ENCODE assay signal across 8 cellular contexts in genomic region chr6:2971420-2972218, GRCh38. TPM values are rescaled to one million over a fixed set of nuclear protein-coding genes. Genes with fewer than 3 reads are reported as not detected.
DNase-seq lines count a peak whose midpoint lies in the region; ATAC-seq, FAIRE-seq and TF ChIP-seq lines count a peak whose summit lies in the region.

TSS of gene SERPINB6 (minus strand) at chr6:2971567. CDS start at chr6:2959332, 12,235 bp downstream.

- DNase-seq in GM12892 (ENCODE audit: insufficient read length), result peak; percentile 31
- DNase-seq in NCI-H226, result peak; percentile 59
- DNase-seq in activated T-cell treated with anti-CD3 and anti-CD28 coated beads for 1 hour (ENCODE audit: low read depth), result peak; percentile 21
- DNase-seq in endothelial cell (ENCODE audit: low spot score), result peak; percentile 42
- peak; percentile 77 for DNase-seq in lung (ENCODE audit: low spot score)
- DNase-seq in stimulated activated CD8-positive, alpha-beta memory T cell treated with anti-CD3 and anti-CD28 coated beads, Interleukin-2, amount 100 ng/mL, for 1 hour (ENCODE audit: low read depth in 2 of 2), result peak; percentile 13 to 29
- DNase-seq in NCI-H446 (lab: John Stamatoyannopoulos, UW), result no peak

- H3K4me3 Mint-ChIP-seq in endothelial cell (ENCODE audit: unreplicated experiment), result peak within 1 kb of the TSS; percentile 94

- peaks cover 3 to 6% of the 10 kb centered on the region in 2 donors for H3K4me1 ChIP-seq in lung (ENCODE audit: control insufficient read depth in 2 of 2, insufficient read depth in 2 of 2, low read length in 2 of 2)

- H3K27ac ChIP-seq in lung (ENCODE audit: low read depth in 1 of 2, low read length in 1 of 2), result peak within 1 kb of the TSS; percentile 98 to 99

- WGBS in lung, 2 donors, result 2% methylated on average over 59 to 63 of the region's 63 CpGs

- TF ChIP-seq CTCF in endothelial cell (IDR thresholded peaks at IDR 0.05; ENCODE audit: unreplicated experiment) (no peak), lung (IDR thresholded peaks at IDR 0.05; ENCODE audit: control extremely low read depth, extremely low read depth) (no peak)

- no peaks in the 10 kb centered on the region for H3K9me3 Mint-ChIP-seq in endothelial cell (ENCODE audit: unreplicated experiment)

- H3K27ac Mint-ChIP-seq in endothelial cell (ENCODE audit: unreplicated experiment), result peak within 1 kb of the TSS; percentile 61

- no peaks in the 10 kb centered on the region for H3K27me3 ChIP-seq in lung (ENCODE audit: control insufficient read depth, insufficient read depth)

- peak within 1 kb of the TSS; percentile 73 for H3K4me3 ChIP-seq in lung

- no peak for TF ChIP-seq POLR2A in GM12892 (IDR thresholded peaks at IDR 0.05; ENCODE audit: low read depth, low read length)

- peaks cover 0 to 2% of the 10 kb centered on the region in 2 donors for H3K36me3 ChIP-seq in lung (ENCODE audit: control insufficient read depth in 2 of 2, insufficient read depth in 2 of 2, low read length in 2 of 2)

- H3K27me3 Mint-ChIP-seq in endothelial cell (ENCODE audit: unreplicated experiment), result peaks cover 2% of the 10 kb centered on the region

- H3K36me3 Mint-ChIP-seq in endothelial cell (ENCODE audit: low read depth, unreplicated experiment), result no peaks in the 10 kb centered on the region

- FAIRE-seq in GM12892 (lab: Jason Lieb, UNC), result no peak

- ATAC-seq in lung (ENCODE audit: insufficient read depth, low FRiP score) (peak; percentile 59), HG03469 (IDR thresholded peaks at IDR 0.05; ENCODE audit: unreplicated experiment) (no peak)

- no peaks in the 10 kb centered on the region for H3K9me3 ChIP-seq in lung (ENCODE audit: control insufficient read depth in 2 of 2, insufficient read depth in 1 of 2, low read length in 1 of 2)

- peaks cover 28% of the 10 kb centered on the region for H3K4me1 Mint-ChIP-seq in endothelial cell (ENCODE audit: unreplicated experiment)

RNA-seq across cellular contexts. Expression of gene SERPINB6, which starts in this region (rescaled TPM):
- 5.9 TPM for polyA plus RNA-seq in GM12892 (2012; ENCODE audit: missing spikeins)
- total RNA-seq in endothelial cell (ENCODE audit: unreplicated experiment) (186 TPM), lung (100 to 1,000 TPM; 113 to 155 TPM)
- 100 to 1,000 TPM; 126 to 129 TPM for polyA plus RNA-seq in lung

Comparison
In these comparisons a context has a peak if more than half of its experiments do, and no peak if none do; other contexts are left out.
1. DNase-seq: peak in GM12892 (single experiment), NCI-H226 (single experiment), activated T-cell treated with anti-CD3 and anti-CD28 coated beads for 1 hour (single experiment), endothelial cell (single experiment), lung (single experiment) and stimulated activated CD8-positive, alpha-beta memory T cell treated with anti-CD3 and anti-CD28 coated beads, Interleukin-2, amount 100 ng/mL, for 1 hour (2 of 2); none in NCI-H446 (0 of 2).